ENCODE assay signal across 15 cellular contexts in genomic region chr3:152359385-152360248, GRCh38.
A peak's percentile ranks its signal among the peaks of the same experiment; 100 is the strongest.
DNase-seq lines count a peak whose midpoint lies in the region; ATAC-seq and TF ChIP-seq lines count a peak whose summit lies in the region.
"Had no signal": no experiment of that assay in that cellular context is flagged by ENCODE, and none has a peak within 500 bp of the region (broad histone marks: within the 10 kb centered on the region; RNA-seq: fewer than 3 reads in every experiment).

No MANE protein-coding gene starts in this region.

- H3K36me3 ChIP-seq in neutrophil (no peaks in the 10 kb centered on the region), GM23338 (ENCODE audit: insufficient read depth) (no peaks in the 10 kb centered on the region), A673 (ENCODE audit: insufficient read depth, low read length, poor library complexity, severe bottlenecking) (no peaks in the 10 kb centered on the region)
- H3K36me3 ChIP-seq: colonic mucosa, Peyer's patch had no signal

- peaks cover 0 to 6% of the 10 kb centered on the region in 2 experiments for H3K4me1 ChIP-seq in neutrophil (ENCODE audit: control insufficient read depth in 1 of 2, insufficient read depth in 1 of 2, low read depth in 1 of 2, low read length in 1 of 2)
- peaks cover 13% of the 10 kb centered on the region for H3K4me1 ChIP-seq in GM23338 (ENCODE audit: insufficient read depth)
- no peaks in the 10 kb centered on the region for H3K4me1 ChIP-seq in A673 (ENCODE audit: insufficient read depth, low read length, poor library complexity, severe bottlenecking)
- H3K4me1 ChIP-seq: colonic mucosa had no signal

- DNase-seq in Caki2 (ENCODE audit: low read depth) (peak; percentile 35), NCI-H226 (peak; percentile 49), chondrocyte (ENCODE audit: low spot score) (no peak), GM23338 (ENCODE audit: low spot score) (no peak), NCI-H1092 (lab: John Stamatoyannopoulos, UW) (no peak), A673 (ENCODE audit: low spot score) (no peak)
- DNase-seq: activated gamma-delta T cell, colonic mucosa, H7, head of caudate nucleus, NCI-H2107, Peyer's patch had no signal

- H2AFZ ChIP-seq in GM23338 = no peak overlapping the region

- H3K9me3 Mint-ChIP-seq in chondrocyte (ENCODE audit: low read depth) (no peaks in the 10 kb centered on the region), GM23338 (no peaks in the 10 kb centered on the region)

- H3K79me2 ChIP-seq in GM23338 (replicated peaks; ENCODE audit: insufficient read depth) = peaks cover 35% of the 10 kb centered on the region

- no peak overlapping the region for H3K4me2 ChIP-seq in GM23338
- H3K4me2 ChIP-seq: KMS-11 had no signal

- H3K27me3 Mint-ChIP-seq in chondrocyte (ENCODE audit: low read depth) (no peaks in the 10 kb centered on the region), GM23338 (ENCODE audit: insufficient read depth, low read depth, poor library complexity) (no peaks in the 10 kb centered on the region)

- intact Hi-C loops in A673 (cut with micrococcal nuclease; ENCODE audit: unreplicated experiment) = no loop called here

- no peak for TF ChIP-seq CTCF in chondrocyte (IDR thresholded peaks at IDR 0.05)
- no peak for TF ChIP-seq CTCF in neutrophil (IDR thresholded peaks at IDR 0.05)
- TF ChIP-seq CTCF in GM23338 (conservative IDR thresholded peaks at IDR 0.05; ENCODE audit: low read depth in 2 of 2) = no peak
- no peak for TF ChIP-seq CTCF in A673 (conservative IDR thresholded peaks at IDR 0.05; ENCODE audit: low read depth, low read length)

- no peak for ATAC-seq in GM23338
- ATAC-seq in GM18519 (IDR thresholded peaks at IDR 0.05; ENCODE audit: low FRiP score, unreplicated experiment) = no peak

- POLR2A ChIA-PET in A673 (lab: Charles Lee; ENCODE audit: low non-redundant PET) = no interaction called here

- CTCF ChIA-PET in A673 (lab: Charles Lee) = no interaction called here

- H3F3A ChIP-seq in GM23338 (replicated peaks; ENCODE audit: low read depth) = no peaks in the 10 kb centered on the region

- H3K4me1 Mint-ChIP-seq in chondrocyte (ENCODE audit: low read depth) = peaks cover 77% of the 10 kb centered on the region
- H3K4me1 Mint-ChIP-seq in GM23338 = peaks cover 22% of the 10 kb centered on the region

- H3K4me3 ChIP-seq in neutrophil (ENCODE audit: low read depth in 1 of 2, low read length in 1 of 2) (no peak overlapping the region), GM23338 (no peak overlapping the region), A673 (ENCODE audit: low read depth, low read length, poor library complexity, severe bottlenecking) (no peak overlapping the region)
- H3K4me3 ChIP-seq: colonic mucosa, Peyer's patch had no signal

- no peaks in the 10 kb centered on the region for H3K9me2 ChIP-seq in GM23338 (ENCODE audit: insufficient read depth)

- H4K20me1 ChIP-seq in GM23338 (replicated peaks; ENCODE audit: insufficient read depth) = no peaks in the 10 kb centered on the region; the same call in 1 of the 2 replicates

- no peaks in the 10 kb centered on the region for H3K27me3 ChIP-seq in neutrophil
- H3K27me3 ChIP-seq in GM23338 (ENCODE audit: insufficient read depth) = no peaks in the 10 kb centered on the region
- no peaks in the 10 kb centered on the region for H3K27me3 ChIP-seq in A673 (replicated peaks; ENCODE audit: insufficient read depth, low read depth, low read length, poor library complexity)
- H3K27me3 ChIP-seq: colonic mucosa, Peyer's patch had no signal

- no TSS peak for BruUV-seq in A673 (replicated peaks; lab: Mats Ljungman, UMichigan)

- peak overlapping the region; percentile 46 for H3K27ac ChIP-seq in neutrophil
- no peak overlapping the region for H3K27ac ChIP-seq in GM23338 (ENCODE audit: low read depth)
- no peak overlapping the region for H3K27ac ChIP-seq in A673 (ENCODE audit: low read depth, low read length, poor library complexity, severe bottlenecking)
- H3K27ac ChIP-seq: colonic mucosa, KMS-11, Peyer's patch had no signal

- peaks cover 3% of the 10 kb centered on the region for H3K36me3 Mint-ChIP-seq in chondrocyte (ENCODE audit: low read depth)
- H3K36me3 Mint-ChIP-seq in GM23338 (ENCODE audit: low read depth) = no peaks in the 10 kb centered on the region

- in situ Hi-C loops in Caki2 (cut with HindIII; ENCODE audit: low pct_unique_long_range_greater_than_20kb, low sequenced_read_pairs) = no loop called here

- H3K9me3 ChIP-seq in neutrophil (no peaks in the 10 kb centered on the region), A673 (ENCODE audit: low read depth, low read length, poor library complexity, severe bottlenecking) (no peaks in the 10 kb centered on the region)
- H3K9me3 ChIP-seq: colonic mucosa, Peyer's patch had no signal

- H3K27ac Mint-ChIP-seq in chondrocyte (ENCODE audit: unreplicated experiment) = peak overlapping the region; percentile 72
- no peak overlapping the region for H3K27ac Mint-ChIP-seq in GM23338

- H3K4me3 Mint-ChIP-seq in chondrocyte (ENCODE audit: unreplicated experiment) (no peak overlapping the region), GM23338 (no peak overlapping the region)

TF ChIP-seq in GM23338, 12 proteins besides CTCF, POLR2A, EP300 and RAD21:
- TF ChIP-seq STAT1 (IDR thresholded peaks at IDR 0.05; ENCODE audit: unreplicated experiment) = no peak
TF ChIP-seq in GM23338: peak in this region for 0.

Comparison
In these comparisons a context has a peak if more than half of its experiments do, and no peak if none do; other contexts are left out.
1. DNase-seq: peak in Caki2 (single experiment) and NCI-H226 (single experiment); none in chondrocyte (single experiment), GM23338 (single experiment), NCI-H1092 (single experiment) and A673 (single experiment).